ENCODE assay signal across 29 cellular contexts in the genomic region with DNA sequence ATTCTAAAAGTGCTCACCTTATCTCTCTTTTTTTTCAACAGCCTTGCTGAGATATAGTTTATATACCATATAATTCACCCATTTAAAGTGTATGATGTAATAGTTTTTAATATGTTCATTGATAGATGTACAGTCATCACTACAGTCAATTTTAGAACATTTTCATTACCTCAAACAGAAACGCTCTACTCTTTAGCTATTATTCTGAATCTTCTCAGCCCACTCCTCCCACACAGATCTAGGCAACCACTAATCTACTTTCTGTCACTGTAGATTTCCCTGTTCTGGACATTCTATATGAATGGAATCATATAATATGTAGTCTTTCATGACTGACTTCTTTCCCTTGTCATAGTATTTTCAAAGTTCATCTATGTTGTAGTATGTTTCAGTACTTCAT. TPM values are rescaled to one million over a fixed set of nuclear protein-coding genes. Genes with fewer than 3 reads are reported as not detected.
"Had no signal": no experiment of that assay in that cellular context is flagged by ENCODE, and none has a peak within 500 bp of the region (broad histone marks: within the 10 kb centered on the region; RNA-seq: fewer than 3 reads in every experiment).

No MANE protein-coding gene starts in this region.

- H3K27ac Mint-ChIP-seq: immature natural killer cell; naive thymus-derived CD4-positive, alpha-beta T cell; nephron; neural progenitor cell; progenitor cell of endocrine pancreas; type B pancreatic cell had no signal

- H3K4me3 ChIP-seq: dorsolateral prefrontal cortex, left ventricle myocardium inferior, lower lobe of right lung, neural progenitor cell, right atrium auricular region, smooth muscle cell, testis, tibial artery had no signal

- H3K4me2 ChIP-seq: neural progenitor cell, smooth muscle cell had no signal

- H2AFZ ChIP-seq: neural progenitor cell, parathyroid adenoma had no signal

- ATAC-seq: left colon; lower lobe of right lung; naive thymus-derived CD4-positive, alpha-beta T cell; sciatic nerve had no signal

- H3K9ac ChIP-seq: neural progenitor cell, parathyroid adenoma had no signal

- FAIRE-seq: frontal cortex, urothelium cell line had no signal

- H3K27ac ChIP-seq: dorsolateral prefrontal cortex, left ventricle myocardium inferior, lower lobe of right lung, neural progenitor cell, parathyroid adenoma, right atrium auricular region, testis, tibial artery had no signal

- H3K27me3 Mint-ChIP-seq: naive thymus-derived CD4-positive, alpha-beta T cell; progenitor cell of endocrine pancreas; type B pancreatic cell had no signal

- H3K4me1 ChIP-seq: left ventricle myocardium inferior, lower lobe of right lung, neural progenitor cell, parathyroid adenoma, right atrium auricular region, testis, tibial artery had no signal

- H3K4me1 Mint-ChIP-seq: immature natural killer cell, nephron, neural progenitor cell had no signal

- H3K79me2 ChIP-seq: parathyroid adenoma had no signal

- H3K27me3 ChIP-seq: dorsolateral prefrontal cortex, neural progenitor cell, right atrium auricular region, testis, tibial artery had no signal

- DNase-seq: cerebellar nuclear complex; cortex of kidney; dorsolateral prefrontal cortex; effector CD4-positive, alpha-beta T cell; hypothalamus; immature natural killer cell; islet precursor cell; kidney glomerular epithelial cell; left colon; left ventricle myocardium inferior; lower lobe of right lung; naive thymus-derived CD4-positive, alpha-beta T cell; stimulated activated CD4-positive, alpha-beta T cell treated with anti-CD3 and anti-CD28 coated beads, Interleukin-12 subunit alpha, Interleukin-12 subunit beta, amount 100 ng/mL, for 4 hours; stimulated activated CD4-positive, alpha-beta T cell treated with anti-CD3 and anti-CD28 coated beads, Interleukin-2, amount 100 ng/mL, for 24 hours; stimulated activated CD4-positive, alpha-beta T cell treated with anti-CD3 and anti-CD28 coated beads, Interleukin-4, amount 100 ng/mL, for 4 hours; stimulated activated naive CD4-positive, alpha-beta T cell; substantia nigra; testis; tibial artery had no signal

- H3K36me3 ChIP-seq: left ventricle myocardium inferior, lower lobe of right lung, neural progenitor cell, right atrium auricular region, tibial artery had no signal

- H3K4me3 Mint-ChIP-seq: immature natural killer cell; naive thymus-derived CD4-positive, alpha-beta T cell; nephron; neural progenitor cell; type B pancreatic cell had no signal

- H3K9me3 ChIP-seq: lower lobe of right lung, testis, tibial artery had no signal

RNA-seq across cellular contexts. Expression of a gene that starts 22.6 kb away (rescaled TPM):
- total RNA-seq: right atrium auricular region, sciatic nerve had no signal
